In genomic region chr2:207869784-207870778, GRCh38 we compare ENCODE assay signal across 10 cellular contexts.
DNase-seq lines count a peak whose midpoint lies in the region; ATAC-seq, FAIRE-seq and TF ChIP-seq lines count a peak whose summit lies in the region.
"Had no signal": no experiment of that assay in that cellular context is flagged by ENCODE, and none has a peak within 500 bp of the region (broad histone marks: within the 10 kb centered on the region; RNA-seq: fewer than 3 reads in every experiment).

No MANE protein-coding gene starts in this region.

- CTCF ChIA-PET in AG04449 (lab: Yijun Ruan, JAX), result interaction anchor here (0.9 to 3.6 kb wide), 2 partner anchors 9 to 201 kb away, joined by 3 to 15 read pairs; no protein-coding TSS in a partner anchor

- H3K27ac Mint-ChIP-seq in activated naive CD4-positive, alpha-beta T cell treated with anti-CD3 and anti-CD28 coated beads, Interleukin-2, amount 50 U/mL, for 72 hours, result no peak overlapping the region
- H3K27ac Mint-ChIP-seq: activated T-helper 17 cell treated with anti-CD3 and anti-CD28 coated beads, Interleukin-2, amount 50 U/mL, for 72 hours; B cell had no signal

- H3K36me3 Mint-ChIP-seq in activated naive CD4-positive, alpha-beta T cell treated with anti-CD3 and anti-CD28 coated beads, Interleukin-2, amount 50 U/mL, for 72 hours, result no peaks in the 10 kb centered on the region

- H3K9me3 Mint-ChIP-seq in activated naive CD4-positive, alpha-beta T cell treated with anti-CD3 and anti-CD28 coated beads, Interleukin-2, amount 50 U/mL, for 72 hours, result no peaks in the 10 kb centered on the region
- H3K9me3 Mint-ChIP-seq: activated T-helper 17 cell treated with anti-CD3 and anti-CD28 coated beads, Interleukin-2, amount 50 U/mL, for 72 hours had no signal

- peak; percentile 47 for ATAC-seq in GM21786 (IDR thresholded peaks at IDR 0.05; ENCODE audit: unreplicated experiment)
- ATAC-seq in activated naive CD4-positive, alpha-beta T cell treated with anti-CD3 and anti-CD28 coated beads, Interleukin-2, amount 50 U/mL, for 72 hours, result no peak
- ATAC-seq: activated T-helper 17 cell treated with anti-CD3 and anti-CD28 coated beads, Interleukin-2, amount 50 U/mL, for 72 hours had no signal

- no peaks in the 10 kb centered on the region for H3K36me3 ChIP-seq in WERI-Rb-1

- H3K27me3 ChIP-seq in WERI-Rb-1 (ENCODE audit: insufficient read depth, low read depth, severe bottlenecking), result no peaks in the 10 kb centered on the region

- DNase-seq in AG04449 (ENCODE audit: low read depth, low spot score) (peak; percentile 73), NOMO-1 treated with DMSO at 0.1 percent for 48 hours (lab: John Stamatoyannopoulos, UW; ENCODE audit: unreplicated experiment) (peak; percentile 52), foreskin fibroblast (peak; percentile 73 to 81), D721Med (ENCODE audit: insufficient read length, low spot score) (no peak), WERI-Rb-1 (no peak)
- DNase-seq in activated naive CD4-positive, alpha-beta T cell treated with Interleukin-2 at 50 U/mL for 16 hours, result no peak
- DNase-seq in activated naive CD4-positive, alpha-beta T cell treated with anti-CD3 and anti-CD28 coated beads, Interleukin-2, amount 50 U/mL, for 72 hours (ENCODE audit: low spot score in 2 of 2), result no peak

- POLR2A ChIA-PET in AG04449 (lab: Yijun Ruan, JAX), result interaction anchor here (0.6 to 1.2 kb wide), 3 partner anchors 10 to 273 kb away, joined by 3 to 4 read pairs (median 3); no protein-coding TSS in a partner anchor

- TF ChIP-seq CTCF in AG04449 (IDR thresholded peaks at IDR 0.05; ENCODE audit: insufficient read depth, low read length, missing control alignments), result no peak
- no peak for TF ChIP-seq CTCF in foreskin fibroblast (IDR thresholded peaks at IDR 0.05; ENCODE audit: low read depth, low read length)
- no peak for TF ChIP-seq CTCF in D721Med (IDR thresholded peaks at IDR 0.05; ENCODE audit: insufficient read depth, missing control alignments)
- no peak for TF ChIP-seq CTCF in WERI-Rb-1 (IDR thresholded peaks at IDR 0.05; ENCODE audit: low read depth, low read length)

- no peak overlapping the region for H3K27ac ChIP-seq in WERI-Rb-1

- H3K4me3 ChIP-seq in AG04449 (ENCODE audit: low read depth, low read length) (no peak overlapping the region), foreskin fibroblast (ENCODE audit: low read depth in 1 of 2, low read length in 2 of 2) (no peak overlapping the region), WERI-Rb-1 (ENCODE audit: low read depth, low read length) (no peak overlapping the region)

- no peaks in the 10 kb centered on the region for H3K9me3 ChIP-seq in WERI-Rb-1 (ENCODE audit: severe bottlenecking)

- FAIRE-seq in D721Med (lab: Jason Lieb, UNC), result no peak

Comparison
In these comparisons a context has a peak if more than half of its experiments do, and no peak if none do; other contexts are left out.
1. DNase-seq: peak in AG04449 (single experiment), NOMO-1 treated with DMSO at 0.1 percent for 48 hours (single experiment) and foreskin fibroblast (2 of 2); none in D721Med (single experiment), activated naive CD4-positive, alpha-beta T cell treated with Interleukin-2 at 50 U/mL for 16 hours (single experiment), activated naive CD4-positive, alpha-beta T cell treated with anti-CD3 and anti-CD28 coated beads, Interleukin-2, amount 50 U/mL, for 72 hours (0 of 2) and WERI-Rb-1 (single experiment).